In the genomic region with DNA sequence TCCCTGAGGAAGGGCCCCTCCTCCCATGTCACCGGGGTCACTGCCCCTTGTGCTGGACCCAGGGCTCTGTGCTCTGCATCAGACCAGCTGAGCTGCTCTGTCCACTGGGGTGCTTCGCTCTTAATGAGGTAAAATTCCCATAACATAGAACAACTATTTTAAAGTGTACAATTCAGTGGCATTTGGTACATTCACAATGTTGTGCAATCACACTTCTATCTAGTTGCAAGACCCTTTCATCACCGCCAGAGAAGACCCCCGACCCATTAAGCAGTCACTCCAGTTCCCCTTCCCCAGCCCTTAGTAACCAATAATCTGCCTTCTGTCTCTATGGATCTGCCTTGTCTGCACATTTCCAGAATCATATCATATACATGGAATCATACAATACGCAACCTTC, we compare ENCODE assay signal across 19 cellular contexts.
DNase-seq lines count a peak whose midpoint lies in the region; ATAC-seq and TF ChIP-seq lines count a peak whose summit lies in the region.
"Had no signal": no experiment of that assay in that cellular context is flagged by ENCODE, and none has a peak within 500 bp of the region (broad histone marks: within the 10 kb centered on the region; RNA-seq: fewer than 3 reads in every experiment).

No MANE protein-coding gene starts in this region.

- H3K4me3 ChIP-seq in IMR-90 (ENCODE audit: insufficient read depth, low read depth, low read length) (no peak overlapping the region), coronary artery (no peak overlapping the region), neural progenitor cell (no peak overlapping the region)
- H3K4me3 ChIP-seq: BLaER1, GM23338 had no signal

- H2AK9ac ChIP-seq in IMR-90 (replicated peaks; ENCODE audit: low read depth, low read length, poor library complexity) = no peak overlapping the region

- H2BK15ac ChIP-seq in IMR-90 (ENCODE audit: low read depth, low read length) = no peak overlapping the region

- H3K9me1 ChIP-seq in IMR-90 (ENCODE audit: insufficient read depth, low read length) = no peaks in the 10 kb centered on the region

- no peak overlapping the region for H2AFZ ChIP-seq in IMR-90 (replicated peaks; ENCODE audit: low read length, poor library complexity)
- no peak overlapping the region for H2AFZ ChIP-seq in neural progenitor cell (replicated peaks)
- H2AFZ ChIP-seq: GM23338 had no signal

- TF ChIP-seq POLR2A in IMR-90 (IDR thresholded peaks at IDR 0.05; ENCODE audit: low read depth, low read length) = no peak

- intact Hi-C loops in IMR-90 (cut with micrococcal nuclease) = no loop called here

- H3K27me3 ChIP-seq in IMR-90 (ENCODE audit: control insufficient read depth, insufficient read depth, low read length) = no peaks in the 10 kb centered on the region
- H3K27me3 ChIP-seq in neural progenitor cell = no peaks in the 10 kb centered on the region
- H3K27me3 ChIP-seq: BLaER1 had no signal

- H3K9me3 Mint-ChIP-seq in neural progenitor cell = peaks cover 2% of the 10 kb centered on the region

- DNase-seq in IMR-90 (no peak), coronary artery (ENCODE audit: low spot score) (peak; percentile 0), neural progenitor cell (ENCODE audit: low spot score) (no peak), OCI-M2 (lab: John Stamatoyannopoulos, UW; ENCODE audit: unreplicated experiment) (no peak), NCI-H2227 treated with DMSO at 0.1 percent for 48 hours (lab: John Stamatoyannopoulos, UW) (no peak), NCI-H446 treated with DMSO at 0.1 percent for 48 hours (lab: John Stamatoyannopoulos, UW) (no peak)
- DNase-seq: CD4-positive, CD25-positive, alpha-beta regulatory T cell; CD8-positive, alpha-beta T cell; DMS 273 treated with DMSO at 0.1 percent for 48 hours; DMS53; DMS79 treated with DMSO at 0.1 percent for 48 hours; GF-D8; H9 had no signal

- no peak overlapping the region for H2BK20ac ChIP-seq in IMR-90 (ENCODE audit: low read depth, low read length)

- no peak overlapping the region for H3K18ac ChIP-seq in IMR-90 (ENCODE audit: low read depth, low read length)

- POLR2A ChIA-PET in IMR-90 (lab: Charles Lee; ENCODE audit: unreplicated experiment) = no interaction called here

- CTCF ChIA-PET in IMR-90 (lab: Yijun Ruan, JAX) = no interaction called here

- TF ChIP-seq RAD21 in IMR-90 (IDR thresholded peaks at IDR 0.05; ENCODE audit: low read length) = no peak

- 0% methylated on average over 2 of the region's 5 CpGs; no CpG with 5 or more reads in 1 of the 2 experiments for WGBS in IMR-90 (ENCODE audit: extremely low coverage in 2 of 2, insufficient read length in 1 of 2), 2 experiments

- H3K23ac ChIP-seq in IMR-90 (ENCODE audit: low read depth, low read length) = no peak overlapping the region

- H2AK5ac ChIP-seq in IMR-90 (ENCODE audit: low read depth, low read length) = no peak overlapping the region

- in situ Hi-C loops in IMR-90 (cut with MboI; ENCODE audit: low sequenced_read_pairs) = no loop called here

- no peak overlapping the region for H2BK120ac ChIP-seq in IMR-90 (ENCODE audit: low read depth, low read length)

- peak overlapping the region; percentile 3 for H3K27ac Mint-ChIP-seq in neural progenitor cell
- H3K27ac Mint-ChIP-seq: B cell; CD4-positive, CD25-positive, alpha-beta regulatory T cell; CD8-positive, alpha-beta T cell; GM23338; H9 had no signal

- H3K36me3 ChIP-seq in IMR-90 (ENCODE audit: control insufficient read depth, insufficient read depth, low read length) (no peaks in the 10 kb centered on the region), neural progenitor cell (no peaks in the 10 kb centered on the region)
- H3K36me3 ChIP-seq: BLaER1 had no signal

- ATAC-seq in IMR-90 (ENCODE audit: low read depth) = no peak
- ATAC-seq: CD8-positive, alpha-beta T cell; GM23338; HCT116 had no signal

- H3K79me2 ChIP-seq in neural progenitor cell (ENCODE audit: low read depth) = no peaks in the 10 kb centered on the region

- no peak overlapping the region for H3K56ac ChIP-seq in IMR-90 (ENCODE audit: extremely low read depth, insufficient read depth, low read length)

- H3F3A ChIP-seq in neural progenitor cell (ENCODE audit: low read depth) = no peaks in the 10 kb centered on the region

- H4K91ac ChIP-seq in IMR-90 (ENCODE audit: insufficient read depth, low read depth, low read length) = no peak overlapping the region

- no peak overlapping the region for H4K5ac ChIP-seq in IMR-90 (ENCODE audit: low read depth, low read length)

- H3K79me1 ChIP-seq in IMR-90 (ENCODE audit: low read depth in 1 of 2, low read length in 2 of 2) = no peaks in the 10 kb centered on the region

- no peak overlapping the region for H3K14ac ChIP-seq in IMR-90 (replicated peaks; ENCODE audit: low read depth, low read length)

- H3K4ac ChIP-seq in IMR-90 (ENCODE audit: low read depth, low read length) = no peak overlapping the region

- H3K4me1 ChIP-seq in IMR-90 (ENCODE audit: control insufficient read depth, insufficient read depth, low read length) (no peaks in the 10 kb centered on the region), neural progenitor cell (no peaks in the 10 kb centered on the region)
- H3K4me1 ChIP-seq: BLaER1 had no signal

- no peak overlapping the region for H3K4me3 Mint-ChIP-seq in neural progenitor cell
- H3K4me3 Mint-ChIP-seq: B cell; CD4-positive, CD25-positive, alpha-beta regulatory T cell; CD8-positive, alpha-beta T cell; GM23338; H9 had no signal

- peaks cover 3% of the 10 kb centered on the region for H3K27me3 Mint-ChIP-seq in neural progenitor cell (ENCODE audit: insufficient read depth, low read depth)
- H3K27me3 Mint-ChIP-seq: B cell; CD4-positive, CD25-positive, alpha-beta regulatory T cell had no signal

- peaks cover 33% of the 10 kb centered on the region for H3K9me3 ChIP-seq in IMR-90 (ENCODE audit: control insufficient read depth, insufficient read depth, low read length)
- H3K9me3 ChIP-seq in neural progenitor cell (ENCODE audit: low read depth) = no peaks in the 10 kb centered on the region

- BruUV-seq in IMR-90 (replicated peaks; lab: Mats Ljungman, UMichigan) = no TSS peak

- H3K4me2 ChIP-seq in IMR-90 (ENCODE audit: low read depth, low read length) = no peak overlapping the region
- H3K4me2 ChIP-seq in neural progenitor cell = no peak overlapping the region
- H3K4me2 ChIP-seq: BLaER1, GM23338 had no signal

- H3K4me1 Mint-ChIP-seq in neural progenitor cell = peaks cover 9% of the 10 kb centered on the region
- H3K4me1 Mint-ChIP-seq: B cell; CD4-positive, CD25-positive, alpha-beta regulatory T cell; GM23338 had no signal

- no peaks in the 10 kb centered on the region for H3K36me3 Mint-ChIP-seq in neural progenitor cell
- H3K36me3 Mint-ChIP-seq: CD4-positive, CD25-positive, alpha-beta regulatory T cell; CD8-positive, alpha-beta T cell had no signal

- dilution Hi-C loops in IMR-90 (cut with HindIII; ENCODE audit: low sequenced_read_pairs, unreplicated experiment) = no loop called here

- no peak overlapping the region for H2BK5ac ChIP-seq in IMR-90 (ENCODE audit: low read depth, low read length, poor library complexity, severe bottlenecking)

- TF ChIP-seq CTCF in IMR-90 (conservative IDR thresholded peaks at IDR 0.05; ENCODE audit: low read depth, low read length) (no peak), coronary artery (IDR thresholded peaks at IDR 0.05) (no peak), neural progenitor cell (IDR thresholded peaks at IDR 0.05) (no peak)

- no peak overlapping the region for H3K27ac ChIP-seq in IMR-90 (ENCODE audit: insufficient read depth, low read length)
- no peak overlapping the region for H3K27ac ChIP-seq in coronary artery
- H3K27ac ChIP-seq in neural progenitor cell = no peak overlapping the region
- H3K27ac ChIP-seq: 22Rv1, BLaER1, C4-2B had no signal

- H3K9ac ChIP-seq in IMR-90 (ENCODE audit: low read depth, low read length) = no peak overlapping the region
- H3K9ac ChIP-seq in neural progenitor cell = no peak overlapping the region
- H3K9ac ChIP-seq: BLaER1 had no signal

- no peak overlapping the region for H4K8ac ChIP-seq in IMR-90 (ENCODE audit: low read depth in 2 of 2, low read length in 2 of 2)

- no peaks in the 10 kb centered on the region for H4K20me1 ChIP-seq in IMR-90 (ENCODE audit: insufficient read depth, low read length)
- no peaks in the 10 kb centered on the region for H4K20me1 ChIP-seq in neural progenitor cell (ENCODE audit: low read depth)
- H4K20me1 ChIP-seq: BLaER1 had no signal

TF ChIP-seq in IMR-90, 13 proteins besides CTCF, POLR2A, EP300 and RAD21:
- no peak for TF ChIP-seq FOS (IDR thresholded peaks at IDR 0.05; ENCODE audit: low read depth, low read length)
- TF ChIP-seq CEBPB (IDR thresholded peaks at IDR 0.05; ENCODE audit: low read depth, low read length) = peak; percentile 55; the same call in 1 of the 2 replicates
TF ChIP-seq in IMR-90: peak in this region for 1.
